24 cellular contexts compared by ENCODE assay signal in genomic region chr4:168874083-168874482, GRCh38.
A peak's percentile ranks its signal among the peaks of the same experiment; 100 is the strongest.
DNase-seq lines count a peak whose midpoint lies in the region; ATAC-seq, FAIRE-seq and TF ChIP-seq lines count a peak whose summit lies in the region.
"Had no signal": no experiment of that assay in that cellular context is flagged by ENCODE, and none has a peak within 500 bp of the region (broad histone marks: within the 10 kb centered on the region; RNA-seq: fewer than 3 reads in every experiment).

No MANE protein-coding gene starts in this region.

- H3K36me3 ChIP-seq in astrocyte (ENCODE audit: insufficient read depth, low read length) (peaks cover 18% of the 10 kb centered on the region), uterus (no peaks in the 10 kb centered on the region), kidney (ENCODE audit: control insufficient read depth in 1 of 2, insufficient read depth in 2 of 2, low read length in 2 of 2) (no peaks in the 10 kb centered on the region)

- no peak overlapping the region for H3K27ac ChIP-seq in astrocyte (ENCODE audit: low read depth, low read length)
- peak overlapping the region; percentile 49 to 82 for H3K27ac ChIP-seq in uterus
- no peak overlapping the region for H3K27ac ChIP-seq in kidney (ENCODE audit: low read depth in 2 of 2, low read length in 2 of 2)
- H3K27ac ChIP-seq: 22Rv1, SJSA1 had no signal

- H3K9me3 Mint-ChIP-seq in activated CD4-positive, alpha-beta T cell treated with anti-CD3 and anti-CD28 coated beads for 36 hours (ENCODE audit: low read depth), result no peaks in the 10 kb centered on the region
- H3K9me3 Mint-ChIP-seq in astrocyte (ENCODE audit: unreplicated experiment) (no peaks in the 10 kb centered on the region), neural crest cell (no peaks in the 10 kb centered on the region)
- H3K9me3 Mint-ChIP-seq: CD8-positive, alpha-beta T cell had no signal

- H3K36me3 Mint-ChIP-seq in activated CD4-positive, alpha-beta T cell treated with anti-CD3 and anti-CD28 coated beads for 36 hours (ENCODE audit: low read depth), result peaks cover 2% of the 10 kb centered on the region
- peaks cover 19% of the 10 kb centered on the region for H3K36me3 Mint-ChIP-seq in astrocyte (ENCODE audit: low read depth, unreplicated experiment)
- H3K36me3 Mint-ChIP-seq in neural crest cell (ENCODE audit: low read depth), result peaks cover 7% of the 10 kb centered on the region
- H3K36me3 Mint-ChIP-seq: CD8-positive, alpha-beta T cell had no signal

- no peak for FAIRE-seq in astrocyte (lab: Jason Lieb, UNC)
- no peak for FAIRE-seq in kidney (lab: Jason Lieb, UNC)
- FAIRE-seq: H1 had no signal

- H3K9ac ChIP-seq in astrocyte (ENCODE audit: low read length) (no peak overlapping the region), kidney (ENCODE audit: low read length in 2 of 2) (no peak overlapping the region)

- no peak overlapping the region for H3K4me3 ChIP-seq in astrocyte (ENCODE audit: insufficient read depth, low read depth, low read length)
- H3K4me3 ChIP-seq in uterus, result no peak overlapping the region
- H3K4me3 ChIP-seq in kidney (ENCODE audit: low read length in 2 of 2), result no peak overlapping the region
- H3K4me3 ChIP-seq: SJSA1 had no signal

- POLR2A ChIA-PET in activated CD4-positive, alpha-beta T cell treated with anti-CD3 and anti-CD28 coated beads for 36 hours (lab: Charles Lee), result no interaction called here

- H3K4me1 ChIP-seq in astrocyte (ENCODE audit: insufficient read depth, low read length) (peaks cover 33% of the 10 kb centered on the region), uterus (peaks cover 15 to 19% of the 10 kb centered on the region in 2 donors), kidney (ENCODE audit: control insufficient read depth in 1 of 2, insufficient read depth in 1 of 2, low read depth in 1 of 2, low read length in 2 of 2) (peaks cover 0 to 4% of the 10 kb centered on the region in 2 donors)

- TF ChIP-seq CTCF in astrocyte (IDR thresholded peaks at IDR 0.05; ENCODE audit: insufficient read depth, low read depth, low read length), result no peak
- no peak for TF ChIP-seq CTCF in neural crest cell (conservative IDR thresholded peaks at IDR 0.05)
- TF ChIP-seq CTCF in uterus (IDR thresholded peaks at IDR 0.05), result no peak
- no peak for TF ChIP-seq CTCF in kidney (IDR thresholded peaks at IDR 0.05; ENCODE audit: borderline replicate concordance, extremely low read depth, insufficient read depth)

- no peaks in the 10 kb centered on the region for H3K9me3 ChIP-seq in astrocyte (ENCODE audit: insufficient read depth, low read depth, low read length)
- H3K9me3 ChIP-seq in uterus, result no peaks in the 10 kb centered on the region
- H3K9me3 ChIP-seq in kidney (ENCODE audit: control insufficient read depth in 1 of 2, low read length in 2 of 2), result no peaks in the 10 kb centered on the region
- H3K9me3 ChIP-seq: SJSA1 had no signal

- no peak overlapping the region for H2AFZ ChIP-seq in astrocyte (ENCODE audit: low read depth, low read length)

- H3K4me2 ChIP-seq in astrocyte (ENCODE audit: low read length), result no peak overlapping the region

- no peak for DNase-seq in activated CD4-positive, alpha-beta T cell treated with anti-CD3 and anti-CD28 coated beads for 36 hours
- no peak for DNase-seq in activated CD4-positive, alpha-beta T cell treated with anti-CD3 and anti-CD28 coated beads for 48 hours
- DNase-seq in astrocyte (ENCODE audit: low read depth), result no peak
- DNase-seq in neural crest cell (ENCODE audit: low read depth, low spot score), result no peak
- DNase-seq in uterus, result no peak
- no peak for DNase-seq in kidney
- DNase-seq in NCI-H1694 (lab: John Stamatoyannopoulos, UW), result no peak
- DNase-seq in stimulated activated CD4-positive, alpha-beta T cell treated with anti-CD3 and anti-CD28 coated beads, Interleukin-2, amount 100 ng/mL, for 48 hours, result no peak
- DNase-seq: AML-193; C1 segment of cervical spinal cord; Calu3; CD8-positive, alpha-beta T cell; DMS153; KG1; NCI-H1092 treated with DMSO at 0.1 percent for 48 hours; NCI-H146; NCI-H2029 treated with DMSO at 0.1 percent for 48 hours; NCI-H2171; NCI-H524 treated with DMSO at 0.1 percent for 48 hours had no signal

- CTCF ChIA-PET in activated CD4-positive, alpha-beta T cell treated with anti-CD3 and anti-CD28 coated beads for 36 hours (lab: Charles Lee), result no interaction called here

- H3K4me1 Mint-ChIP-seq in activated CD4-positive, alpha-beta T cell treated with anti-CD3 and anti-CD28 coated beads for 36 hours, result peaks cover 22% of the 10 kb centered on the region
- peaks cover 82% of the 10 kb centered on the region for H3K4me1 Mint-ChIP-seq in astrocyte (ENCODE audit: low read depth, unreplicated experiment)
- H3K4me1 Mint-ChIP-seq in neural crest cell, result peaks cover 56% of the 10 kb centered on the region

- intact Hi-C loops in activated CD4-positive, alpha-beta T cell treated with anti-CD3 and anti-CD28 coated beads for 36 hours (cut with DNase I, micrococcal nuclease), result no loop called here
- intact Hi-C loops in uterus (cut with DNase I; ENCODE audit: low total_unique reads), result no loop called here
- intact Hi-C loops in kidney (cut with DNase I), result no loop called here

- H3K79me2 ChIP-seq in astrocyte (ENCODE audit: insufficient read depth, low read length), result peaks cover 96% of the 10 kb centered on the region

- H3K4me3 Mint-ChIP-seq in activated CD4-positive, alpha-beta T cell treated with anti-CD3 and anti-CD28 coated beads for 36 hours, result no peak overlapping the region
- H3K4me3 Mint-ChIP-seq in astrocyte (ENCODE audit: unreplicated experiment) (no peak overlapping the region), neural crest cell (peak overlapping the region; percentile 13)
- H3K4me3 Mint-ChIP-seq: CD8-positive, alpha-beta T cell had no signal

- no peak overlapping the region for H3K27ac Mint-ChIP-seq in activated CD4-positive, alpha-beta T cell treated with anti-CD3 and anti-CD28 coated beads for 36 hours
- H3K27ac Mint-ChIP-seq in astrocyte (ENCODE audit: unreplicated experiment) (peak overlapping the region; percentile 20), neural crest cell (ENCODE audit: unreplicated experiment) (no peak overlapping the region)
- H3K27ac Mint-ChIP-seq: CD8-positive, alpha-beta T cell had no signal

- no peak for TF ChIP-seq POLR2A in uterus (IDR thresholded peaks at IDR 0.05)

- ATAC-seq in activated CD4-positive, alpha-beta T cell treated with anti-CD3 and anti-CD28 coated beads for 36 hours, result peak; percentile 28
- ATAC-seq: CD8-positive, alpha-beta T cell; HCT116; Right ventricle myocardium inferior had no signal

- H3K27me3 ChIP-seq in astrocyte (ENCODE audit: insufficient read depth, low read length) (no peaks in the 10 kb centered on the region), uterus (no peaks in the 10 kb centered on the region)
- H3K27me3 ChIP-seq: SJSA1 had no signal

- H3K27me3 Mint-ChIP-seq in activated CD4-positive, alpha-beta T cell treated with anti-CD3 and anti-CD28 coated beads for 36 hours, result peaks cover 45% of the 10 kb centered on the region
- H3K27me3 Mint-ChIP-seq in astrocyte (ENCODE audit: low read depth, unreplicated experiment), result no peaks in the 10 kb centered on the region
- peaks cover 8% of the 10 kb centered on the region for H3K27me3 Mint-ChIP-seq in neural crest cell (ENCODE audit: low read depth)

- H4K20me1 ChIP-seq in astrocyte (ENCODE audit: insufficient read depth, low read length), result peaks cover 51% of the 10 kb centered on the region

Comparison
In these comparisons a context has a peak if more than half of its experiments do, and no peak if none do; other contexts are left out.
1. H3K27ac ChIP-seq: peak in uterus (2 of 2); none in astrocyte (single experiment) and kidney (0 of 2).